In genomic region chr2:9334722-9335121, GRCh38 we compare ENCODE assay signal across 17 cellular contexts.
"Had no signal": no experiment of that assay in that cellular context is flagged by ENCODE, and none has a peak within 500 bp of the region (broad histone marks: within the 10 kb centered on the region; RNA-seq: fewer than 3 reads in every experiment).

No MANE protein-coding gene starts in this region.

- ATAC-seq: activated CD8-positive, alpha-beta memory T cell treated with anti-CD3 and anti-CD28 coated beads, Interleukin-2, amount 10 ng/mL, durations not matched to agents 7 days and 5 days; stimulated activated memory B cell treated with anti-CD40 and anti-IgM and Interleukin-4, amounts not matched to agents 10 μg/mL and 1 μg/mL and 100 μg/mL, for 72 hours; T-cell had no signal

- H3K27ac ChIP-seq: parathyroid adenoma had no signal

- H3K36me3 Mint-ChIP-seq: activated CD4-positive, alpha-beta memory T cell treated with anti-CD3 and anti-CD28 coated beads for 36 hours; activated CD8-positive, alpha-beta memory T cell treated with anti-CD3 and anti-CD28 coated beads, Interleukin-2, amount 10 ng/mL, durations not matched to agents 7 days and 5 days; activated naive CD4-positive, alpha-beta T cell treated with anti-CD3 and anti-CD28 coated beads, Interleukin-2, amount 10 ng/mL, durations not matched to agents 7 days and 5 days; naive thymus-derived CD4-positive, alpha-beta T cell; stimulated activated memory B cell treated with anti-CD40 and anti-IgM and Interleukin-4, amounts not matched to agents 10 μg/mL and 1 μg/mL and 100 μg/mL, for 72 hours; T-cell had no signal

- H3K4me3 ChIP-seq: ascending aorta, tibial nerve had no signal

- H3K9me3 ChIP-seq: ascending aorta, tibial nerve had no signal

- H3K4me3 Mint-ChIP-seq: activated CD4-positive, alpha-beta memory T cell treated with anti-CD3 and anti-CD28 coated beads for 36 hours; activated CD8-positive, alpha-beta memory T cell treated with anti-CD3 and anti-CD28 coated beads, Interleukin-2, amount 10 ng/mL, durations not matched to agents 7 days and 5 days; activated naive CD4-positive, alpha-beta T cell treated with anti-CD3 and anti-CD28 coated beads, Interleukin-2, amount 10 ng/mL, durations not matched to agents 7 days and 5 days; stimulated activated memory B cell treated with anti-CD40 and anti-IgM and Interleukin-4, amounts not matched to agents 10 μg/mL and 1 μg/mL and 100 μg/mL, for 72 hours; T-cell had no signal

- H3K27ac Mint-ChIP-seq: activated CD4-positive, alpha-beta memory T cell treated with anti-CD3 and anti-CD28 coated beads for 36 hours; activated CD8-positive, alpha-beta memory T cell treated with anti-CD3 and anti-CD28 coated beads, Interleukin-2, amount 10 ng/mL, durations not matched to agents 7 days and 5 days; activated naive CD4-positive, alpha-beta T cell treated with anti-CD3 and anti-CD28 coated beads, Interleukin-2, amount 10 ng/mL, durations not matched to agents 7 days and 5 days; stimulated activated memory B cell treated with anti-CD40 and anti-IgM and Interleukin-4, amounts not matched to agents 10 μg/mL and 1 μg/mL and 100 μg/mL, for 72 hours; T-cell had no signal

- H3K27me3 ChIP-seq: ascending aorta, tibial nerve had no signal

- H3K9ac ChIP-seq: parathyroid adenoma had no signal

- H3K27me3 Mint-ChIP-seq: stimulated activated memory B cell treated with anti-CD40 and anti-IgM and Interleukin-4, amounts not matched to agents 10 μg/mL and 1 μg/mL and 100 μg/mL, for 72 hours had no signal

- H3K9me3 Mint-ChIP-seq: activated CD4-positive, alpha-beta memory T cell treated with anti-CD3 and anti-CD28 coated beads for 36 hours; activated naive CD4-positive, alpha-beta T cell treated with anti-CD3 and anti-CD28 coated beads, Interleukin-2, amount 10 ng/mL, durations not matched to agents 7 days and 5 days; naive thymus-derived CD4-positive, alpha-beta T cell; stimulated activated memory B cell treated with anti-CD40 and anti-IgM and Interleukin-4, amounts not matched to agents 10 μg/mL and 1 μg/mL and 100 μg/mL, for 72 hours; T-cell had no signal

- H2AFZ ChIP-seq: parathyroid adenoma had no signal

- H3K79me2 ChIP-seq: parathyroid adenoma had no signal

- DNase-seq: activated CD4-positive, alpha-beta memory T cell treated with anti-CD3 and anti-CD28 coated beads for 36 hours; activated CD4-positive, alpha-beta T cell treated with anti-CD3 and anti-CD28 coated beads for 1 hour; activated CD8-positive, alpha-beta memory T cell treated with anti-CD3 and anti-CD28 coated beads, Interleukin-2, amount 10 ng/mL, durations not matched to agents 7 days and 5 days; activated naive CD4-positive, alpha-beta T cell treated with anti-CD3 and anti-CD28 coated beads, Interleukin-2, amount 10 ng/mL, durations not matched to agents 7 days and 5 days; activated T-cell treated with anti-CD3 and anti-CD28 coated beads, Interleukin-2, amount 50 U/mL, for 1 hour; effector CD8-positive, alpha-beta T cell; foreskin melanocyte; head of caudate nucleus; islet precursor cell; naive thymus-derived CD4-positive, alpha-beta T cell; stimulated activated CD4-positive, alpha-beta T cell treated with anti-CD3 and anti-CD28 coated beads, Interleukin-2, amount 100 ng/mL, for 48 hours; T1000 had no signal
